In genomic region chr3:136149569-136150136, GRCh38 we compare ENCODE assay signal across 9 cellular contexts. TPM values are rescaled to one million over a fixed set of nuclear protein-coding genes. Genes with fewer than 3 reads are reported as not detected.
DNase-seq lines count a peak whose midpoint lies in the region; ATAC-seq and TF ChIP-seq lines count a peak whose summit lies in the region.
"Had no signal": no experiment of that assay in that cellular context is flagged by ENCODE, and none has a peak within 500 bp of the region (broad histone marks: within the 10 kb centered on the region; RNA-seq: fewer than 3 reads in every experiment).

No MANE protein-coding gene starts in this region.

- H3K36me3 Mint-ChIP-seq in activated naive CD8-positive, alpha-beta T cell treated with anti-CD3 and anti-CD28 coated beads for 36 hours: peaks cover 21% of the 10 kb centered on the region

- H3K4me2 ChIP-seq in HCT116 (ENCODE audit: low read length): no peak overlapping the region

- H3K4me1 Mint-ChIP-seq in activated naive CD8-positive, alpha-beta T cell treated with anti-CD3 and anti-CD28 coated beads for 36 hours: peaks cover 63% of the 10 kb centered on the region

- H3K27me3 Mint-ChIP-seq in activated naive CD8-positive, alpha-beta T cell treated with anti-CD3 and anti-CD28 coated beads for 36 hours: no peaks in the 10 kb centered on the region

- H3K9me3 ChIP-seq in HCT116 (ENCODE audit: control insufficient read depth in 1 of 2, insufficient read depth in 1 of 2, low read depth in 1 of 2, low read length in 2 of 2) (no peaks in the 10 kb centered on the region), uterus (no peaks in the 10 kb centered on the region)
- H3K9me3 ChIP-seq: thyroid gland had no signal

- no peak for ATAC-seq in HCT116
- peak; percentile 38 for ATAC-seq in left colon
- ATAC-seq in HG02798 (IDR thresholded peaks at IDR 0.05; ENCODE audit: poor library complexity, unreplicated experiment): no peak

- H3K79me2 ChIP-seq in HCT116 (ENCODE audit: insufficient read depth, low read length): peaks cover 78% of the 10 kb centered on the region

- no peaks in the 10 kb centered on the region for H3K9me2 ChIP-seq in HCT116 (ENCODE audit: insufficient read depth)

- TF ChIP-seq CTCF in HCT116 (IDR thresholded peaks at IDR 0.05 in 2 of 3, conservative IDR thresholded peaks at IDR 0.05 in 1 of 3; ENCODE audit: borderline replicate concordance in 1 of 3, insufficient read depth in 1 of 3, low read depth in 2 of 3, low read length in 2 of 3): no peak
- TF ChIP-seq CTCF in uterus (IDR thresholded peaks at IDR 0.05): no peak

- BruUV-seq in HCT116 (replicated peaks; lab: Mats Ljungman, UMichigan): TSS peak; percentile 22

- no peak overlapping the region for H3K4me3 ChIP-seq in HCT116 (replicated peaks in 1 of 2; ENCODE audit: low read depth in 1 of 2, low read length in 2 of 2)
- H3K4me3 ChIP-seq in uterus: no peak overlapping the region
- H3K4me3 ChIP-seq: thyroid gland had no signal

- H3K9me3 Mint-ChIP-seq in activated naive CD8-positive, alpha-beta T cell treated with anti-CD3 and anti-CD28 coated beads for 36 hours: no peaks in the 10 kb centered on the region

- H4K20me1 ChIP-seq in HCT116 (ENCODE audit: insufficient read depth): peaks cover 30% of the 10 kb centered on the region; the same call in 1 of the 2 replicates

- no peak for TF ChIP-seq POLR2A in HCT116 (IDR thresholded peaks at IDR 0.05; ENCODE audit: borderline replicate concordance, extremely low read depth, insufficient read depth, insufficient read length)
- TF ChIP-seq POLR2A in uterus (IDR thresholded peaks at IDR 0.05): no peak

- intact Hi-C loops in HCT116 (cut with micrococcal nuclease): no loop called here
- intact Hi-C loops in left colon (cut with DNase I, micrococcal nuclease): no loop called here
- intact Hi-C loops in uterus (cut with DNase I; ENCODE audit: low total_unique reads): no loop called here

- peaks cover 10 to 20% of the 10 kb centered on the region in 2 experiments for H3K4me1 ChIP-seq in HCT116 (ENCODE audit: control insufficient read depth in 1 of 2, insufficient read depth in 2 of 2, low read length in 2 of 2)
- no peaks in the 10 kb centered on the region for H3K4me1 ChIP-seq in uterus

- DNase-seq in COLO829 (ENCODE audit: low spot score) (peak; percentile 20), HCT116 (ENCODE audit: low read depth, low spot score) (no peak), left colon (no peak), uterus (no peak)
- DNase-seq in activated naive CD8-positive, alpha-beta T cell treated with anti-CD3 and anti-CD28 coated beads for 36 hours: no peak
- DNase-seq in activated effector memory CD4-positive, alpha-beta T cell treated with Interleukin-2 at 50 U/mL for 16 hours: no peak
- DNase-seq: stimulated activated CD4-positive, alpha-beta T cell treated with anti-CD3 and anti-CD28 coated beads, Interleukin-4, amount 100 ng/mL, for 24 hours; thyroid gland had no signal

- peaks cover 4 to 9% of the 10 kb centered on the region in 2 experiments; a peak in 1 of 4 replicates for H3K36me3 ChIP-seq in HCT116 (ENCODE audit: control insufficient read depth in 1 of 2, insufficient read depth in 2 of 2, low read length in 2 of 2)
- no peaks in the 10 kb centered on the region for H3K36me3 ChIP-seq in uterus

- H2AFZ ChIP-seq in HCT116 (ENCODE audit: low read depth, low read length, poor library complexity, severe bottlenecking): no peak overlapping the region

- TF ChIP-seq RAD21 in HCT116 (IDR thresholded peaks at IDR 0.05; ENCODE audit: low read depth): no peak

- no peak overlapping the region for H3K4me3 Mint-ChIP-seq in activated naive CD8-positive, alpha-beta T cell treated with anti-CD3 and anti-CD28 coated beads for 36 hours

- no peak overlapping the region for H3K9ac ChIP-seq in HCT116 (ENCODE audit: low read length)

- CTCF ChIA-PET in HCT116 (lab: Charles Lee): no interaction called here

- POLR2A ChIA-PET in HCT116 (lab: Charles Lee): no interaction called here

- H3K27ac Mint-ChIP-seq in activated naive CD8-positive, alpha-beta T cell treated with anti-CD3 and anti-CD28 coated beads for 36 hours: peak overlapping the region; percentile 55

- H3K27me3 ChIP-seq in HCT116 (ENCODE audit: insufficient read depth, low read length) (no peaks in the 10 kb centered on the region), uterus (no peaks in the 10 kb centered on the region)
- H3K27me3 ChIP-seq: thyroid gland had no signal

- RAD21 ChIA-PET in HCT116 (lab: Charles Lee; ENCODE audit: low non-redundant PET in 1 of 2, low total read pairs in 2 of 2, uncharacterized antibody in 2 of 2, unreplicated experiment in 2 of 2): no interaction called here

- H3K27ac ChIP-seq in HCT116 (ENCODE audit: low read depth, low read length) (no peak overlapping the region), uterus (no peak overlapping the region)
- H3K27ac ChIP-seq: thyroid gland had no signal

TF ChIP-seq in HCT116, 20 proteins besides CTCF, POLR2A, EP300 and RAD21:
- TF ChIP-seq EZH2phosphoT487 (IDR thresholded peaks at IDR 0.05; ENCODE audit: borderline replicate concordance): no peak
- TF ChIP-seq ELF1 (IDR thresholded peaks at IDR 0.05; ENCODE audit: borderline replicate concordance, low read depth): no peak
- TF ChIP-seq REST (IDR thresholded peaks at IDR 0.05; ENCODE audit: low read depth): no peak
- TF ChIP-seq EGR1 (IDR thresholded peaks at IDR 0.05; ENCODE audit: low read depth): no peak
- TF ChIP-seq CBX3 (IDR thresholded peaks at IDR 0.05; ENCODE audit: low read depth): no peak
- TF ChIP-seq ATF3 (IDR thresholded peaks at IDR 0.05): no peak
- TF ChIP-seq ZNF274 (IDR thresholded peaks at IDR 0.05; ENCODE audit: low read depth, low read length): no peak
- TF ChIP-seq CEBPB (IDR thresholded peaks at IDR 0.05; ENCODE audit: low read depth): no peak
- TF ChIP-seq JUND (IDR thresholded peaks at IDR 0.05): no peak
- TF ChIP-seq ZBTB33 (IDR thresholded peaks at IDR 0.05; ENCODE audit: extremely low read depth, insufficient replicate concordance, low read length): no peak
- no peak for TF ChIP-seq SIN3A (IDR thresholded peaks at IDR 0.05; ENCODE audit: low read depth)
- no peak for TF ChIP-seq YY1 (IDR thresholded peaks at IDR 0.05; ENCODE audit: extremely low read depth, insufficient replicate concordance, low read depth, low read length)
- TF ChIP-seq POLR2AphosphoS5 (IDR thresholded peaks at IDR 0.05; ENCODE audit: low read depth, low read length): no peak
- no peak for TF ChIP-seq FOSL1 (IDR thresholded peaks at IDR 0.05; ENCODE audit: low read depth)
- TF ChIP-seq, protein P1, sequence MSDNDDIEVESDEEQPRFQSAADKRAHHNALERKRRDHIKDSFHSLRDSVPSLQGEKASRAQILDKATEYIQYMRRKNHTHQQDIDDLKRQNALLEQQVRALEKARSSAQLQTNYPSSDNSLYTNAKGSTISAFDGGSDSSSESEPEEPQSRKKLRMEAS (IDR thresholded peaks at IDR 0.05): no peak
- no peak for TF ChIP-seq SRF (IDR thresholded peaks at IDR 0.05; ENCODE audit: low read depth)
- TF ChIP-seq SP1 (IDR thresholded peaks at IDR 0.05; ENCODE audit: low read depth): no peak
- no peak for TF ChIP-seq EZH2 (IDR thresholded peaks at IDR 0.05)

RNA-seq across cellular contexts. Expression of gene MSL2, which starts 46.5 kb away (rescaled TPM):
- total RNA-seq in HCT116 (2021; ENCODE audit: unreplicated experiment) (34.8 TPM), left colon (10 to 100 TPM; 22.6 to 24.5 TPM), uterus (10 to 100 TPM; 17.7 to 53.0 (median 32.9) TPM)
- 12.6 and 16.9 TPM in 2 replicates for polyA plus RNA-seq in HCT116 (2012)
- 10 to 100 TPM; 44.0 to 44.1 TPM for total RNA-seq in activated naive CD8-positive, alpha-beta T cell treated with anti-CD3 and anti-CD28 coated beads for 36 hours
